Comparison of ENCODE assay signal across 22 cellular contexts in genomic region chr6:121183742-121184141, GRCh38.
DNase-seq lines count a peak whose midpoint lies in the region; ATAC-seq, FAIRE-seq and TF ChIP-seq lines count a peak whose summit lies in the region.
"Had no signal": no experiment of that assay in that cellular context is flagged by ENCODE, and none has a peak within 500 bp of the region (broad histone marks: within the 10 kb centered on the region; RNA-seq: fewer than 3 reads in every experiment).

No MANE protein-coding gene starts in this region.

- dilution Hi-C loops in mammary epithelial cell (cut with HindIII; ENCODE audit: low sequenced_read_pairs), result no loop called here

- FAIRE-seq in colon (lab: Jason Lieb, UNC), result peak; percentile 14
- FAIRE-seq: A204.1, G401.6, GM12892, H1 had no signal

- peaks cover 7% of the 10 kb centered on the region for H3K9me3 Mint-ChIP-seq in MCF 10A (ENCODE audit: unreplicated experiment)

- no peak overlapping the region for H3K27ac Mint-ChIP-seq in MCF 10A (ENCODE audit: low read depth, unreplicated experiment)
- H3K27ac Mint-ChIP-seq: B cell; CD4-positive, CD25-positive, alpha-beta regulatory T cell; CD8-positive, alpha-beta T cell had no signal

- intact Hi-C loops in mammary epithelial cell (cut with micrococcal nuclease) (no loop called here), MCF 10A (cut with micrococcal nuclease) (no loop called here), mucosa of descending colon (cut with DNase I, micrococcal nuclease) (no loop called here)

- no peaks in the 10 kb centered on the region for H3K27me3 ChIP-seq in mammary epithelial cell (ENCODE audit: insufficient read depth, low read length)
- H3K27me3 ChIP-seq: BLaER1 had no signal

- no peak overlapping the region for H3K4me3 Mint-ChIP-seq in MCF 10A (ENCODE audit: unreplicated experiment)
- H3K4me3 Mint-ChIP-seq: B cell; CD4-positive, CD25-positive, alpha-beta regulatory T cell; CD8-positive, alpha-beta T cell had no signal

- H3K9me3 ChIP-seq in mammary epithelial cell (replicated peaks; ENCODE audit: insufficient read depth, low read length), result no peaks in the 10 kb centered on the region
- peaks cover 2% of the 10 kb centered on the region for H3K9me3 ChIP-seq in mucosa of descending colon
- H3K9me3 ChIP-seq: Caco-2 had no signal

- no peak overlapping the region for H3K9ac ChIP-seq in mammary epithelial cell (ENCODE audit: insufficient read depth, low read length)
- H3K9ac ChIP-seq: BLaER1, GM23248 had no signal

- TF ChIP-seq CTCF in mammary epithelial cell (conservative IDR thresholded peaks at IDR 0.05 in 1 of 2, IDR thresholded peaks at IDR 0.05 in 1 of 2; ENCODE audit: extremely low read depth in 1 of 2, insufficient read depth in 1 of 2, low read depth in 1 of 2, low read length in 2 of 2) (no peak), MCF 10A (IDR thresholded peaks at IDR 0.05; ENCODE audit: unreplicated experiment) (no peak), mucosa of descending colon (IDR thresholded peaks at IDR 0.05) (no peak)

- H3K4me3 ChIP-seq in mammary epithelial cell (replicated peaks in 1 of 3; ENCODE audit: insufficient read depth in 1 of 3, low read depth in 2 of 3, low read length in 3 of 3), result no peak overlapping the region
- no peak overlapping the region for H3K4me3 ChIP-seq in mucosa of descending colon
- H3K4me3 ChIP-seq: BLaER1, GM23248 had no signal

- DNase-seq in mammary epithelial cell, result peak; percentile 2
- no peak for DNase-seq in MCF 10A (ENCODE audit: unreplicated experiment)
- DNase-seq in mucosa of descending colon, result peak in 1 of 3 donors; percentile 13
- DNase-seq in cerebellar cortex (ENCODE audit: low spot score), result no peak
- DNase-seq in activated naive CD4-positive, alpha-beta T cell treated with Interleukin-2 at 50 U/mL for 16 hours, result no peak
- DNase-seq: Caco-2; CD4-positive, CD25-positive, alpha-beta regulatory T cell; CD8-positive, alpha-beta T cell; DMS153; DND-41; GM23248; H7; HCEC 1CT had no signal

- POLR2A ChIA-PET in MCF 10A (lab: Yijun Ruan, JAX), result no interaction called here

- BruUV-seq in mammary epithelial cell (replicated peaks; lab: Mats Ljungman, UMichigan) (no TSS peak), MCF 10A (replicated peaks; lab: Mats Ljungman, UMichigan) (no TSS peak)

- CTCF ChIA-PET in mammary epithelial cell (lab: Charles Lee; ENCODE audit: low non-redundant PET) (no interaction called here), MCF 10A (lab: Yijun Ruan, JAX) (no interaction called here)

- in situ Hi-C loops in mammary epithelial cell (cut with MboI; ENCODE audit: low sequenced_read_pairs in 2 of 2), result no loop called here

- no peaks in the 10 kb centered on the region for H3K36me3 Mint-ChIP-seq in MCF 10A (ENCODE audit: insufficient read depth, unreplicated experiment)

- ATAC-seq in mucosa of descending colon, result peak; percentile 93
- ATAC-seq: CD8-positive, alpha-beta T cell had no signal

- no peak overlapping the region for H2AFZ ChIP-seq in mammary epithelial cell (ENCODE audit: low read depth, low read length)
- H2AFZ ChIP-seq: GM23248 had no signal

- H4K20me1 ChIP-seq in mammary epithelial cell (ENCODE audit: insufficient read depth, low read length), result no peaks in the 10 kb centered on the region
- H4K20me1 ChIP-seq: BLaER1 had no signal

- H3K27ac ChIP-seq in mammary epithelial cell (ENCODE audit: insufficient read depth, low read depth, low read length), result no peak overlapping the region
- H3K27ac ChIP-seq: 22Rv1, BLaER1, C4-2B, GM23248 had no signal

- no peaks in the 10 kb centered on the region for H3K4me1 Mint-ChIP-seq in MCF 10A (ENCODE audit: insufficient read depth, unreplicated experiment)
- H3K4me1 Mint-ChIP-seq: B cell; CD4-positive, CD25-positive, alpha-beta regulatory T cell had no signal

- WGBS in mammary epithelial cell (ENCODE audit: low coverage, missing lambda C conversion rate), result 92% methylated on average over 1 of the region's 1 CpG

- H3K4me2 ChIP-seq in mammary epithelial cell (ENCODE audit: insufficient read depth, low read depth, low read length), result no peak overlapping the region
- H3K4me2 ChIP-seq: BLaER1 had no signal

- no peaks in the 10 kb centered on the region for H3K27me3 Mint-ChIP-seq in MCF 10A (ENCODE audit: insufficient read depth, unreplicated experiment)
- H3K27me3 Mint-ChIP-seq: B cell; CD4-positive, CD25-positive, alpha-beta regulatory T cell had no signal

- no peaks in the 10 kb centered on the region for H3K79me2 ChIP-seq in mammary epithelial cell (ENCODE audit: insufficient read depth, low read length)

- H3K36me3 ChIP-seq in mammary epithelial cell (ENCODE audit: insufficient read depth, low read length) (no peaks in the 10 kb centered on the region), mucosa of descending colon (ENCODE audit: low read depth) (no peaks in the 10 kb centered on the region)

- H3K4me1 ChIP-seq in mammary epithelial cell (ENCODE audit: insufficient read depth, low read length), result peaks cover 5% of the 10 kb centered on the region
- no peaks in the 10 kb centered on the region for H3K4me1 ChIP-seq in mucosa of descending colon (ENCODE audit: low read depth)
- H3K4me1 ChIP-seq: BLaER1, Caco-2 had no signal
